Comparison of ENCODE assay signal across 27 cellular contexts in the genomic region with DNA sequence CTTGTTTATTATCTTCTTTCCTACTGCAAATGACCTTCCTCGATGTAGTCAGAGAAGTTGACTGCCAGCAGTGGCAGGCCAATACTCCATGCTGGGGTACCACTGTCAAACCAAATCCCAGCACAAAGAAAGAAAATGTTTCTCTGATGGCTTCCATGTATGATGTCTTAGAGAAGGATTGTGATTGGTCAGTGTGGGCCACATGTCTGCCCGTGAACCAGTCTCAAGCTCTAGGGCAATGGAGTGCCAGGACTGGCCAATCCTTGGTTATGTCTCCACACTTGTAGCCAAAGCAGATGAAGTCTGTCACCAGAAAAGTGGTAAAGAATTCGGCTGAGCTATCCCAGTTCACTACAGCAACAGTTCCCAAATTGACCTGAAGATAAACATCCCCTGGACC.
"Had no signal": no experiment of that assay in that cellular context is flagged by ENCODE, and none has a peak within 500 bp of the region (broad histone marks: within the 10 kb centered on the region; RNA-seq: fewer than 3 reads in every experiment).

No MANE protein-coding gene starts in this region.

- H3K27ac Mint-ChIP-seq: dendritic cell treated with granulocyte-macrophage colony-stimulating factor and Interleukin-4, amounts not matched to agents 40 ng/mL and 50 ng/mL, for 4 days; endodermal cell had no signal

- H3K4me3 Mint-ChIP-seq: dendritic cell treated with granulocyte-macrophage colony-stimulating factor and Interleukin-4, amounts not matched to agents 40 ng/mL and 50 ng/mL, for 4 days; effector memory CD8-positive, alpha-beta T cell; endodermal cell had no signal

- H3K4me2 ChIP-seq: hepatocyte had no signal

- H3K79me2 ChIP-seq: hepatocyte had no signal

- H3K27ac ChIP-seq: colonic mucosa, coronary artery, dorsolateral prefrontal cortex, epithelial cell of prostate, esophagus muscularis mucosa, esophagus squamous epithelium, foreskin keratinocyte, gastrocnemius medialis, gastroesophageal sphincter, heart left ventricle, heart right ventricle, hepatocyte had no signal

- H3K27me3 ChIP-seq: colonic mucosa, dorsolateral prefrontal cortex, esophagus muscularis mucosa, esophagus squamous epithelium, foreskin keratinocyte, gastrocnemius medialis, gastroesophageal sphincter, heart left ventricle, heart right ventricle, hepatocyte had no signal

- H3K4me3 ChIP-seq: colonic mucosa, coronary artery, dorsolateral prefrontal cortex, esophagus muscularis mucosa, esophagus squamous epithelium, gastrocnemius medialis, gastroesophageal sphincter, heart left ventricle, heart right ventricle, hepatocyte had no signal

- H2AFZ ChIP-seq: hepatocyte had no signal

- H3K36me3 ChIP-seq: colonic mucosa, esophagus squamous epithelium, gastrocnemius medialis had no signal

- ATAC-seq: effector memory CD8-positive, alpha-beta T cell; esophagus mucosa; foreskin keratinocyte; gastrocnemius medialis; gastroesophageal sphincter; heart left ventricle; heart right ventricle had no signal

- H3K4me1 ChIP-seq: colonic mucosa, esophagus squamous epithelium, foreskin keratinocyte, gastrocnemius medialis, gastroesophageal sphincter had no signal

- H3K27me3 Mint-ChIP-seq: dendritic cell treated with granulocyte-macrophage colony-stimulating factor and Interleukin-4, amounts not matched to agents 40 ng/mL and 50 ng/mL, for 4 days; effector memory CD8-positive, alpha-beta T cell had no signal

- H3K9me3 Mint-ChIP-seq: effector memory CD8-positive, alpha-beta T cell; endodermal cell had no signal

- FAIRE-seq: endometrium, endothelial cell of umbilical vein, frontal cortex had no signal

- DNase-seq: colonic mucosa; cortex of kidney; dorsolateral prefrontal cortex; effector CD4-positive, alpha-beta T cell; effector CD8-positive, alpha-beta T cell; effector memory CD4-positive, alpha-beta T cell; effector memory CD8-positive, alpha-beta T cell; endodermal cell; erythroblast; esophagus squamous epithelium; foreskin keratinocyte; foreskin melanocyte; gastrocnemius medialis; glutamatergic neuron; head of caudate nucleus; heart left ventricle; heart right ventricle had no signal

- H3K9me3 ChIP-seq: colonic mucosa, esophagus muscularis mucosa, esophagus squamous epithelium, gastrocnemius medialis, gastroesophageal sphincter, heart left ventricle, heart right ventricle had no signal
